14 cellular contexts compared by ENCODE assay signal in the genomic region with DNA sequence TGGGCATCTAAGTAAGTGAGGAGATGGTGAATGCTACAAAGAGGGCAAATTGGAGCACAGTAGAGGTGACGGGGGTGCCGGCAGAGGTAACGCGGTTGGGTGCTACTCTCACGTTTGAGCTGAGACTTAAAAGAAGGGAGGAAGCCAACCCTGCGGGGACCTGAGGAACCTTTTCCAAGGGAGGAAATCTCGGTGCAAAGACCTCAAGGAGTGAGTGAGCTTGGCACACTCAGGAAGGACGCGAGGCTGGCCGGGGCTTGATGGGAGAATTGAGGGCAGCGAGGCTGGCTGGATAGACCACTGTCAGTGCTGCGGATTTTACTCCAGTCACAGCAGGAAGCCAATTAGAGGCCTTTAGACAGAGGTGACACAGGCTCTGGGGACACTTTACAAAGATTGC. TPM values are rescaled to one million over a fixed set of nuclear protein-coding genes. Genes with fewer than 3 reads are reported as not detected.
A peak's percentile ranks its signal among the peaks of the same experiment; 100 is the strongest.
DNase-seq lines count a peak whose midpoint lies in the region; ATAC-seq and TF ChIP-seq lines count a peak whose summit lies in the region.
"Had no signal": no experiment of that assay in that cellular context is flagged by ENCODE, and none has a peak within 500 bp of the region (broad histone marks: within the 10 kb centered on the region; RNA-seq: fewer than 3 reads in every experiment).

No MANE protein-coding gene starts in this region.

- no peaks in the 10 kb centered on the region for H3F3A ChIP-seq in neural cell (ENCODE audit: insufficient read depth, low read length, poor library complexity, severe bottlenecking)

- no peak overlapping the region for H3K4me3 Mint-ChIP-seq in activated CD8-positive, alpha-beta memory T cell treated with anti-CD3 and anti-CD28 coated beads, Interleukin-2, amount 10 ng/mL, durations not matched to agents 7 days and 5 days
- H3K4me3 Mint-ChIP-seq: activated CD4-positive, alpha-beta memory T cell treated with anti-CD3 and anti-CD28 coated beads, Interleukin-2, amount 10 ng/mL, durations not matched to agents 7 days and 5 days; nephron progenitor cell; stimulated activated naive CD8-positive, alpha-beta T cell treated with anti-CD3 and anti-CD28 coated beads, Interleukin-15, Interleukin-2, amounts not matched to agents 100 ng/mL and 50 ng/mL, for 24 hours; T-helper 1 cell treated with Interleukin-12 subunit alpha and Interleukin-12 subunit beta and Interleukin-4 antibody, amounts not matched to agents 30 μg/mL and 1 μg/mL, for 36 hours had no signal

- no peaks in the 10 kb centered on the region for H3K9me3 ChIP-seq in neural cell (ENCODE audit: low read length)
- no peaks in the 10 kb centered on the region for H3K9me3 ChIP-seq in tibial artery
- H3K9me3 ChIP-seq: sigmoid colon had no signal

- H3K9me2 ChIP-seq in neural cell (ENCODE audit: insufficient read depth, low read length), result no peaks in the 10 kb centered on the region

- H4K20me1 ChIP-seq in neural cell (ENCODE audit: insufficient read depth), result no peaks in the 10 kb centered on the region

- H3K4me2 ChIP-seq in neural cell (ENCODE audit: low read length), result no peak overlapping the region

- no peak overlapping the region for H2AFZ ChIP-seq in neural cell (ENCODE audit: low read depth, low read length)

- H3K27ac ChIP-seq in coronary artery (no peak overlapping the region), neural cell (ENCODE audit: low read length) (no peak overlapping the region), tibial artery (peak overlapping the region in 1 of 2 donors; percentile 68)
- H3K27ac ChIP-seq: sigmoid colon had no signal

- peaks cover 3% of the 10 kb centered on the region for H3K36me3 Mint-ChIP-seq in activated CD8-positive, alpha-beta memory T cell treated with anti-CD3 and anti-CD28 coated beads, Interleukin-2, amount 10 ng/mL, durations not matched to agents 7 days and 5 days

- intact Hi-C loops in tibial artery (cut with DNase I; ENCODE audit: low total_unique reads), result no loop called here

- H3K9me3 Mint-ChIP-seq in activated CD8-positive, alpha-beta memory T cell treated with anti-CD3 and anti-CD28 coated beads, Interleukin-2, amount 10 ng/mL, durations not matched to agents 7 days and 5 days (ENCODE audit: low read depth), result no peaks in the 10 kb centered on the region
- H3K9me3 Mint-ChIP-seq: activated CD4-positive, alpha-beta memory T cell treated with anti-CD3 and anti-CD28 coated beads, Interleukin-2, amount 10 ng/mL, durations not matched to agents 7 days and 5 days; stimulated activated naive CD8-positive, alpha-beta T cell treated with anti-CD3 and anti-CD28 coated beads, Interleukin-15, Interleukin-2, amounts not matched to agents 100 ng/mL and 50 ng/mL, for 24 hours; T-helper 1 cell treated with Interleukin-12 subunit alpha and Interleukin-12 subunit beta and Interleukin-4 antibody, amounts not matched to agents 30 μg/mL and 1 μg/mL, for 36 hours had no signal

- DNase-seq in activated CD8-positive, alpha-beta memory T cell treated with anti-CD3 and anti-CD28 coated beads, Interleukin-2, amount 50 U/mL, for 48 hours, result peak; percentile 45
- no peak for DNase-seq in activated CD8-positive, alpha-beta memory T cell treated with anti-CD3 and anti-CD28 coated beads, Interleukin-2, amount 10 ng/mL, durations not matched to agents 7 days and 5 days
- peak; percentile 72 for DNase-seq in coronary artery (ENCODE audit: low spot score)
- DNase-seq in tibial artery, result no peak
- no peak for DNase-seq in anterior cingulate cortex (lab: John Stamatoyannopoulos, UW)
- DNase-seq in stimulated activated naive CD8-positive, alpha-beta T cell treated with anti-CD3 and anti-CD28 coated beads, Interleukin-15, Interleukin-2, amounts not matched to agents 100 U/mL and 50 U/mL, for 24 hours, result no peak
- DNase-seq in KG1 (lab: John Stamatoyannopoulos, UW), result no peak
- DNase-seq: activated gamma-delta T cell had no signal

- H3K27ac Mint-ChIP-seq in activated CD8-positive, alpha-beta memory T cell treated with anti-CD3 and anti-CD28 coated beads, Interleukin-2, amount 10 ng/mL, durations not matched to agents 7 days and 5 days, result no peak overlapping the region
- H3K27ac Mint-ChIP-seq: activated CD4-positive, alpha-beta memory T cell treated with anti-CD3 and anti-CD28 coated beads, Interleukin-2, amount 10 ng/mL, durations not matched to agents 7 days and 5 days; nephron progenitor cell; stimulated activated naive CD8-positive, alpha-beta T cell treated with anti-CD3 and anti-CD28 coated beads, Interleukin-15, Interleukin-2, amounts not matched to agents 100 ng/mL and 50 ng/mL, for 24 hours; T-helper 1 cell treated with Interleukin-12 subunit alpha and Interleukin-12 subunit beta and Interleukin-4 antibody, amounts not matched to agents 30 μg/mL and 1 μg/mL, for 36 hours had no signal

- H3K4me3 ChIP-seq in coronary artery (no peak overlapping the region), neural cell (ENCODE audit: low read length) (no peak overlapping the region), tibial artery (no peak overlapping the region)

- ATAC-seq in activated CD8-positive, alpha-beta memory T cell treated with anti-CD3 and anti-CD28 coated beads, Interleukin-2, amount 10 ng/mL, durations not matched to agents 7 days and 5 days, result no peak
- ATAC-seq in stimulated activated naive CD8-positive, alpha-beta T cell treated with anti-CD3 and anti-CD28 coated beads, Interleukin-15, Interleukin-2, amounts not matched to agents 100 U/mL and 50 U/mL, for 24 hours, result no peak

- CTCF ChIA-PET in activated CD8-positive, alpha-beta memory T cell treated with anti-CD3 and anti-CD28 coated beads, Interleukin-2, amount 10 ng/mL, durations not matched to agents 7 days and 5 days (lab: Charles Lee), result interaction anchor here (1.0 to 7.5 kb wide), 7 partner anchors 9 to 122 kb away, joined by 3 to 94 read pairs (median 4); no protein-coding TSS in a partner anchor

- peaks cover 3% of the 10 kb centered on the region for H3K27me3 Mint-ChIP-seq in activated CD8-positive, alpha-beta memory T cell treated with anti-CD3 and anti-CD28 coated beads, Interleukin-2, amount 10 ng/mL, durations not matched to agents 7 days and 5 days

- no peak for TF ChIP-seq CTCF in coronary artery (IDR thresholded peaks at IDR 0.05)
- no peak for TF ChIP-seq CTCF in neural cell (IDR thresholded peaks at IDR 0.05; ENCODE audit: poor library complexity, severe bottlenecking)
- no peak for TF ChIP-seq CTCF in tibial artery (IDR thresholded peaks at IDR 0.05)

- H3K79me2 ChIP-seq in neural cell (replicated peaks; ENCODE audit: insufficient read depth, low read length), result no peaks in the 10 kb centered on the region

- H3K9ac ChIP-seq in neural cell (ENCODE audit: low read length), result no peak overlapping the region

- H3K36me3 ChIP-seq in neural cell (ENCODE audit: insufficient read depth, low read length), result no peaks in the 10 kb centered on the region
- no peaks in the 10 kb centered on the region for H3K36me3 ChIP-seq in tibial artery
- H3K36me3 ChIP-seq: sigmoid colon had no signal

- H3K27me3 ChIP-seq in neural cell (ENCODE audit: insufficient read depth, low read depth, low read length), result no peaks in the 10 kb centered on the region
- H3K27me3 ChIP-seq in tibial artery, result no peaks in the 10 kb centered on the region
- H3K27me3 ChIP-seq: sigmoid colon had no signal

- peaks cover 0 to 31% (median 14%) of the 10 kb centered on the region in 4 donors for H3K4me1 ChIP-seq in tibial artery

- TF ChIP-seq EP300 in neural cell (conservative IDR thresholded peaks at IDR 0.05; ENCODE audit: poor library complexity, severe bottlenecking), result no peak

- H3K4me1 Mint-ChIP-seq in activated CD8-positive, alpha-beta memory T cell treated with anti-CD3 and anti-CD28 coated beads, Interleukin-2, amount 10 ng/mL, durations not matched to agents 7 days and 5 days, result peaks cover 37% of the 10 kb centered on the region

- no peak for TF ChIP-seq RAD21 in neural cell (conservative IDR thresholded peaks at IDR 0.05)

TF ChIP-seq in neural cell, 6 proteins besides CTCF, POLR2A, EP300 and RAD21:
- TF ChIP-seq SMC3 (conservative IDR thresholded peaks at IDR 0.05; ENCODE audit: poor library complexity) (no peak), POLR2AphosphoS5 (IDR thresholded peaks at IDR 0.05) (no peak), MXI1 (conservative IDR thresholded peaks at IDR 0.05; ENCODE audit: poor library complexity, severe bottlenecking) (no peak), TAF1 (IDR thresholded peaks at IDR 0.05; ENCODE audit: low read depth) (no peak), EZH2 (IDR thresholded peaks at IDR 0.05; ENCODE audit: borderline replicate concordance, insufficient read depth, low read length, poor library complexity, severe bottlenecking) (no peak)
- TF ChIP-seq, protein P1, sequence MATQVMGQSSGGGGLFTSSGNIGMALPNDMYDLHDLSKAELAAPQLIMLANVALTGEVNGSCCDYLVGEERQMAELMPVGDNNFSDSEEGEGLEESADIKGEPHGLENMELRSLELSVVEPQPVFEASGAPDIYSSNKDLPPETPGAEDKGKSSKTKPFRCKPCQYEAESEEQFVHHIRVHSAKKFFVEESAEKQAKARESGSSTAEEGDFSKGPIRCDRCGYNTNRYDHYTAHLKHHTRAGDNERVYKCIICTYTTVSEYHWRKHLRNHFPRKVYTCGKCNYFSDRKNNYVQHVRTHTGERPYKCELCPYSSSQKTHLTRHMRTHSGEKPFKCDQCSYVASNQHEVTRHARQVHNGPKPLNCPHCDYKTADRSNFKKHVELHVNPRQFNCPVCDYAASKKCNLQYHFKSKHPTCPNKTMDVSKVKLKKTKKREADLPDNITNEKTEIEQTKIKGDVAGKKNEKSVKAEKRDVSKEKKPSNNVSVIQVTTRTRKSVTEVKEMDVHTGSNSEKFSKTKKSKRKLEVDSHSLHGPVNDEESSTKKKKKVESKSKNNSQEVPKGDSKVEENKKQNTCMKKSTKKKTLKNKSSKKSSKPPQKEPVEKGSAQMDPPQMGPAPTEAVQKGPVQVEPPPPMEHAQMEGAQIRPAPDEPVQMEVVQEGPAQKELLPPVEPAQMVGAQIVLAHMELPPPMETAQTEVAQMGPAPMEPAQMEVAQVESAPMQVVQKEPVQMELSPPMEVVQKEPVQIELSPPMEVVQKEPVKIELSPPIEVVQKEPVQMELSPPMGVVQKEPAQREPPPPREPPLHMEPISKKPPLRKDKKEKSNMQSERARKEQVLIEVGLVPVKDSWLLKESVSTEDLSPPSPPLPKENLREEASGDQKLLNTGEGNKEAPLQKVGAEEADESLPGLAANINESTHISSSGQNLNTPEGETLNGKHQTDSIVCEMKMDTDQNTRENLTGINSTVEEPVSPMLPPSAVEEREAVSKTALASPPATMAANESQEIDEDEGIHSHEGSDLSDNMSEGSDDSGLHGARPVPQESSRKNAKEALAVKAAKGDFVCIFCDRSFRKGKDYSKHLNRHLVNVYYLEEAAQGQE (IDR thresholded peaks at IDR 0.05; ENCODE audit: borderline replicate concordance), result peak; percentile 47

RNA-seq across cellular contexts. Expression of gene TSKU, which starts 25.0 kb away (rescaled TPM):
- 1 to 10 TPM in 1 of 2 experiments, under 1 TPM in 1; 0.35 to 1.5 TPM for total RNA-seq in activated CD8-positive, alpha-beta memory T cell treated with anti-CD3 and anti-CD28 coated beads, Interleukin-2, amount 10 ng/mL, durations not matched to agents 7 days and 5 days
- polyA plus RNA-seq in neural cell, result 3.5 and 6.5 TPM in 2 replicates
- 10.8 and 11.2 TPM in 2 replicates for polyA minus RNA-seq in neural cell

RNA-seq across cellular contexts. Expression of gene ACER3, which starts 52.6 kb away (rescaled TPM):
- 10 to 100 TPM; 11.0 to 13.3 TPM for total RNA-seq in activated CD8-positive, alpha-beta memory T cell treated with anti-CD3 and anti-CD28 coated beads, Interleukin-2, amount 10 ng/mL, durations not matched to agents 7 days and 5 days
- 14.9 and 17.0 TPM in 2 replicates for polyA plus RNA-seq in neural cell
- 20.1 and 20.5 TPM in 2 replicates for polyA minus RNA-seq in neural cell

Comparison
In these comparisons a context has a peak if more than half of its experiments do, and no peak if none do; other contexts are left out.
1. DNase-seq: peak in activated CD8-positive, alpha-beta memory T cell treated with anti-CD3 and anti-CD28 coated beads, Interleukin-2, amount 50 U/mL, for 48 hours (single experiment) and coronary artery (single experiment); none in activated CD8-positive, alpha-beta memory T cell treated with anti-CD3 and anti-CD28 coated beads, Interleukin-2, amount 10 ng/mL, durations not matched to agents 7 days and 5 days (single experiment), tibial artery (0 of 2), anterior cingulate cortex (0 of 58), stimulated activated naive CD8-positive, alpha-beta T cell treated with anti-CD3 and anti-CD28 coated beads, Interleukin-15, Interleukin-2, amounts not matched to agents 100 U/mL and 50 U/mL, for 24 hours (single experiment) and KG1 (single experiment).